Comparison of ENCODE assay signal across 28 cellular contexts in the genomic region with DNA sequence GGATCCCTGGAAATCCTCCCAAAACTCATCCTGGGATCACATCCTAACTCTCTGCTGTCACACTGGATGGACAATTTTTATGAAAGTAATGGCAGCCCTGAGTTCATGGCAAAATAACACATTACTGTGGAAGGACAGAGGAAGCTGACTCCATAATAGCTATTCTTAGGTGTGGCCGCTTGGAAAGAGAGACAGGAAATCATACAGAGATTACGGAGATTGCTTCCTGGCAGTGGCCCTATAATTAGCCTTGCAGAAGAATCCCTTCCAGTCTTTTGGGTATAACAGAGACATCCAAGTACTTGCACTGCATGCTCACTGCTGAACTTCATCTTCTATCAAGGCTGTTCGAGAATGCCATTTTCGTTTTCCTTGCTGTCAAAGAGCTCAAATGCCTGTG.
"Had no signal": no experiment of that assay in that cellular context is flagged by ENCODE, and none has a peak within 500 bp of the region (broad histone marks: within the 10 kb centered on the region; RNA-seq: fewer than 3 reads in every experiment).

No MANE protein-coding gene starts in this region.

- H3K4me1 ChIP-seq: foreskin keratinocyte, pancreas, prostate gland, sigmoid colon, upper lobe of left lung had no signal

- FAIRE-seq: small intestine had no signal

- H3K27me3 ChIP-seq: foreskin keratinocyte, pancreas, sigmoid colon, upper lobe of left lung had no signal

- DNase-seq: activated CD4-positive, alpha-beta memory T cell treated with anti-CD3 and anti-CD28 coated beads for 36 hours; activated CD4-positive, alpha-beta T cell treated with anti-CD3 and anti-CD28 coated beads, Interleukin-2, amount 10 ng/mL, durations not matched to agents 24 days and 14 days; activated CD4-positive, CD25-positive, alpha-beta regulatory T cell treated with anti-CD3 and anti-CD28 coated beads, Interleukin-2, amount 50 U/mL, for 72 hours; activated CD8-positive, alpha-beta memory T cell treated with anti-CD3 and anti-CD28 coated beads, Interleukin-2, amount 50 U/mL, for 48 hours; activated gamma-delta T cell; activated naive CD4-positive, alpha-beta T cell treated with anti-CD3 and anti-CD28 coated beads, Interleukin-2, amount 10 ng/mL, durations not matched to agents 7 days and 5 days; activated T-cell treated with anti-CD3 and anti-CD28 coated beads, Interleukin-2, amount 50 U/mL, for 24 hours; amniotic stem cell; caudate nucleus; cortex of kidney; foreskin keratinocyte; naive thymus-derived CD8-positive, alpha-beta T cell; nucleus accumbens; pancreas; sigmoid colon; small intestine; stimulated activated CD4-positive, alpha-beta T cell treated with anti-CD3 and anti-CD28 coated beads, Interleukin-4, amount 100 ng/mL, for 24 hours; substantia nigra; T-helper 17 cell; T1000; upper lobe of left lung; WERI-Rb-1 had no signal

- H3K36me3 ChIP-seq: pancreas, prostate gland, sigmoid colon, upper lobe of left lung, WERI-Rb-1 had no signal

- H3K36me3 Mint-ChIP-seq: activated CD4-positive, alpha-beta memory T cell treated with anti-CD3 and anti-CD28 coated beads for 36 hours; activated naive CD4-positive, alpha-beta T cell treated with anti-CD3 and anti-CD28 coated beads, Interleukin-2, amount 10 ng/mL, durations not matched to agents 7 days and 5 days; memory B cell; naive thymus-derived CD8-positive, alpha-beta T cell; stimulated activated effector memory CD8-positive, alpha-beta T cell treated with anti-CD3 and anti-CD28 coated beads, Interleukin-12 subunit alpha, Interleukin-12 subunit beta, amount 100 ng/mL, for 72 hours had no signal

- H3K4me1 Mint-ChIP-seq: activated CD4-positive, alpha-beta T cell treated with anti-CD3 and anti-CD28 coated beads, Interleukin-2, amount 10 ng/mL, durations not matched to agents 24 days and 14 days; activated naive CD4-positive, alpha-beta T cell treated with anti-CD3 and anti-CD28 coated beads, Interleukin-2, amount 10 ng/mL, durations not matched to agents 7 days and 5 days; memory B cell; naive thymus-derived CD8-positive, alpha-beta T cell; stimulated activated effector memory CD8-positive, alpha-beta T cell treated with anti-CD3 and anti-CD28 coated beads, Interleukin-12 subunit alpha, Interleukin-12 subunit beta, amount 100 ng/mL, for 72 hours; T-helper 17 cell had no signal

- H3K4me3 ChIP-seq: pancreas, prostate gland, sigmoid colon, upper lobe of left lung had no signal

- ATAC-seq: esophagus mucosa; foreskin keratinocyte; naive thymus-derived CD8-positive, alpha-beta T cell; pancreas; stimulated activated effector memory CD8-positive, alpha-beta T cell treated with anti-CD3 and anti-CD28 coated beads, Interleukin-12 subunit alpha, Interleukin-12 subunit beta, amount 100 ng/mL, for 72 hours; T-helper 17 cell had no signal

- H3K27me3 Mint-ChIP-seq: activated CD4-positive, alpha-beta memory T cell treated with anti-CD3 and anti-CD28 coated beads for 36 hours; activated CD4-positive, alpha-beta T cell treated with anti-CD3 and anti-CD28 coated beads, Interleukin-2, amount 10 ng/mL, durations not matched to agents 24 days and 14 days; activated naive CD4-positive, alpha-beta T cell treated with anti-CD3 and anti-CD28 coated beads, Interleukin-2, amount 10 ng/mL, durations not matched to agents 7 days and 5 days; memory B cell; stimulated activated naive CD8-positive, alpha-beta T cell treated with anti-CD3 and anti-CD28 coated beads, Interleukin-15, Interleukin-2, amounts not matched to agents 100 ng/mL and 50 ng/mL, for 24 hours; T-helper 17 cell had no signal

- H3K27ac ChIP-seq: foreskin keratinocyte, pancreas, prostate gland, sigmoid colon, upper lobe of left lung, WERI-Rb-1 had no signal

- H3K9me3 Mint-ChIP-seq: activated CD4-positive, alpha-beta memory T cell treated with anti-CD3 and anti-CD28 coated beads for 36 hours; activated CD4-positive, alpha-beta T cell treated with anti-CD3 and anti-CD28 coated beads, Interleukin-2, amount 10 ng/mL, durations not matched to agents 24 days and 14 days; activated naive CD4-positive, alpha-beta T cell treated with anti-CD3 and anti-CD28 coated beads, Interleukin-2, amount 10 ng/mL, durations not matched to agents 7 days and 5 days; memory B cell; neural crest cell; stimulated activated effector memory CD8-positive, alpha-beta T cell treated with anti-CD3 and anti-CD28 coated beads, Interleukin-12 subunit alpha, Interleukin-12 subunit beta, amount 100 ng/mL, for 72 hours; stimulated activated naive CD8-positive, alpha-beta T cell treated with anti-CD3 and anti-CD28 coated beads, Interleukin-15, Interleukin-2, amounts not matched to agents 100 ng/mL and 50 ng/mL, for 24 hours had no signal

- H3K27ac Mint-ChIP-seq: activated CD4-positive, alpha-beta memory T cell treated with anti-CD3 and anti-CD28 coated beads for 36 hours; activated CD4-positive, alpha-beta T cell treated with anti-CD3 and anti-CD28 coated beads, Interleukin-2, amount 10 ng/mL, durations not matched to agents 24 days and 14 days; activated naive CD4-positive, alpha-beta T cell treated with anti-CD3 and anti-CD28 coated beads, Interleukin-2, amount 10 ng/mL, durations not matched to agents 7 days and 5 days; activated T-cell treated with anti-CD3 and anti-CD28 coated beads, Interleukin-2, amount 50 U/mL, for 24 hours; memory B cell; naive thymus-derived CD8-positive, alpha-beta T cell; stimulated activated effector memory CD8-positive, alpha-beta T cell treated with anti-CD3 and anti-CD28 coated beads, Interleukin-12 subunit alpha, Interleukin-12 subunit beta, amount 100 ng/mL, for 72 hours; stimulated activated naive CD8-positive, alpha-beta T cell treated with anti-CD3 and anti-CD28 coated beads, Interleukin-15, Interleukin-2, amounts not matched to agents 100 ng/mL and 50 ng/mL, for 24 hours; T-helper 17 cell had no signal

- H3K4me3 Mint-ChIP-seq: activated CD4-positive, alpha-beta memory T cell treated with anti-CD3 and anti-CD28 coated beads for 36 hours; activated CD4-positive, alpha-beta T cell treated with anti-CD3 and anti-CD28 coated beads, Interleukin-2, amount 10 ng/mL, durations not matched to agents 24 days and 14 days; activated naive CD4-positive, alpha-beta T cell treated with anti-CD3 and anti-CD28 coated beads, Interleukin-2, amount 10 ng/mL, durations not matched to agents 7 days and 5 days; activated T-cell treated with anti-CD3 and anti-CD28 coated beads, Interleukin-2, amount 50 U/mL, for 24 hours; memory B cell; naive thymus-derived CD8-positive, alpha-beta T cell; neural crest cell; stimulated activated effector memory CD8-positive, alpha-beta T cell treated with anti-CD3 and anti-CD28 coated beads, Interleukin-12 subunit alpha, Interleukin-12 subunit beta, amount 100 ng/mL, for 72 hours; stimulated activated naive CD8-positive, alpha-beta T cell treated with anti-CD3 and anti-CD28 coated beads, Interleukin-15, Interleukin-2, amounts not matched to agents 100 ng/mL and 50 ng/mL, for 24 hours; T-helper 17 cell had no signal

- H3K9me3 ChIP-seq: pancreas, prostate gland, sigmoid colon, upper lobe of left lung had no signal
